16 cellular contexts compared by ENCODE assay signal in genomic region chr18:44548291-44549221, GRCh38.
A peak's percentile ranks its signal among the peaks of the same experiment; 100 is the strongest.
DNase-seq lines count a peak whose midpoint lies in the region; ATAC-seq and TF ChIP-seq lines count a peak whose summit lies in the region.
"Had no signal": no experiment of that assay in that cellular context is flagged by ENCODE, and none has a peak within 500 bp of the region (broad histone marks: within the 10 kb centered on the region; RNA-seq: fewer than 3 reads in every experiment).

No MANE protein-coding gene starts in this region.

- peaks cover 8% of the 10 kb centered on the region for H3K9me3 Mint-ChIP-seq in osteocyte (ENCODE audit: unreplicated experiment)
- H3K9me3 Mint-ChIP-seq: activated T-helper 17 cell treated with anti-CD3 and anti-CD28 coated beads, Interleukin-2, amount 50 U/mL, for 72 hours; stimulated activated naive CD8-positive, alpha-beta T cell treated with anti-CD3 and anti-CD28 coated beads, Interleukin-15, amount 100 ng/mL, for 72 hours had no signal

- H3K9me3 ChIP-seq in body of pancreas: no peaks in the 10 kb centered on the region

- no peaks in the 10 kb centered on the region for H3K36me3 Mint-ChIP-seq in osteocyte (ENCODE audit: unreplicated experiment)

- no peaks in the 10 kb centered on the region for H3K4me1 ChIP-seq in body of pancreas

- H3K36me3 ChIP-seq in body of pancreas (replicated peaks in 1 of 2; ENCODE audit: insufficient read depth in 1 of 2, low read depth in 2 of 2): no peaks in the 10 kb centered on the region

- ATAC-seq in body of pancreas (no peak), esophagus mucosa (no peak), HG03565 (IDR thresholded peaks at IDR 0.05; ENCODE audit: unreplicated experiment) (no peak)
- ATAC-seq: activated CD4-positive, CD25-positive, alpha-beta regulatory T cell treated with anti-CD3 and anti-CD28 coated beads, Interleukin-2, amount 50 U/mL, for 24 hours; activated T-helper 17 cell treated with anti-CD3 and anti-CD28 coated beads, Interleukin-2, amount 50 U/mL, for 72 hours; HCT116; K562; stimulated activated naive CD8-positive, alpha-beta T cell treated with anti-CD3 and anti-CD28 coated beads, Interleukin-15, amount 100 ng/mL, for 72 hours had no signal

- intact Hi-C loops in body of pancreas (cut with DNase I): no loop called here

- H3K27me3 ChIP-seq in body of pancreas: no peaks in the 10 kb centered on the region

- H3K27me3 Mint-ChIP-seq in osteocyte (ENCODE audit: unreplicated experiment): no peaks in the 10 kb centered on the region
- H3K27me3 Mint-ChIP-seq: activated T-helper 17 cell treated with anti-CD3 and anti-CD28 coated beads, Interleukin-2, amount 50 U/mL, for 72 hours; stimulated activated naive CD8-positive, alpha-beta T cell treated with anti-CD3 and anti-CD28 coated beads, Interleukin-15, amount 100 ng/mL, for 72 hours had no signal

- DNase-seq in GM04504 (ENCODE audit: low read depth): peak; percentile 53
- DNase-seq in NAMALWA (ENCODE audit: low spot score): peak; percentile 7
- peak; percentile 28 for DNase-seq in epidermal melanocyte (ENCODE audit: insufficient read length, low spot score)
- DNase-seq in osteocyte (ENCODE audit: extremely low spot score, unreplicated experiment): no peak
- no peak for DNase-seq in body of pancreas
- DNase-seq in NCI-H226: no peak
- DNase-seq: caudate nucleus; occipital lobe; stimulated activated CD4-positive, alpha-beta T cell treated with anti-CD3 and anti-CD28 coated beads, Interleukin-4, amount 100 ng/mL, for 1 hour; stimulated activated naive CD8-positive, alpha-beta T cell treated with anti-CD3 and anti-CD28 coated beads, Interleukin-15, amount 100 ng/mL, for 72 hours had no signal

- no peak overlapping the region for H3K4me3 Mint-ChIP-seq in osteocyte (ENCODE audit: unreplicated experiment)
- H3K4me3 Mint-ChIP-seq: activated T-helper 17 cell treated with anti-CD3 and anti-CD28 coated beads, Interleukin-2, amount 50 U/mL, for 72 hours; stimulated activated naive CD8-positive, alpha-beta T cell treated with anti-CD3 and anti-CD28 coated beads, Interleukin-15, amount 100 ng/mL, for 72 hours had no signal

- no peak for TF ChIP-seq POLR2A in body of pancreas (IDR thresholded peaks at IDR 0.05)

- H3K4me3 ChIP-seq in body of pancreas: no peak overlapping the region
- H3K4me3 ChIP-seq: K562 had no signal

- WGBS in body of pancreas, 2 donors: 62 to 71% methylated on average over 7 of the region's 7 CpGs

- peak overlapping the region; percentile 36 for H3K27ac Mint-ChIP-seq in osteocyte (ENCODE audit: unreplicated experiment)
- H3K27ac Mint-ChIP-seq: activated T-helper 17 cell treated with anti-CD3 and anti-CD28 coated beads, Interleukin-2, amount 50 U/mL, for 72 hours had no signal

- TF ChIP-seq CTCF in osteocyte (IDR thresholded peaks at IDR 0.05) (no peak), body of pancreas (IDR thresholded peaks at IDR 0.05) (no peak)

- no peak overlapping the region for H3K27ac ChIP-seq in body of pancreas

- peaks cover 35% of the 10 kb centered on the region for H3K4me1 Mint-ChIP-seq in osteocyte (ENCODE audit: unreplicated experiment)
- H3K4me1 Mint-ChIP-seq: activated T-helper 17 cell treated with anti-CD3 and anti-CD28 coated beads, Interleukin-2, amount 50 U/mL, for 72 hours had no signal

Comparison
In these comparisons a context has a peak if more than half of its experiments do, and no peak if none do; other contexts are left out.
1. DNase-seq: peak in GM04504 (single experiment), NAMALWA (single experiment) and epidermal melanocyte (single experiment); none in osteocyte (single experiment), body of pancreas (0 of 4) and NCI-H226 (single experiment).